Comparison of ENCODE assay signal across 8 cellular contexts in genomic region chr17:1830288-1830687, GRCh38. TPM values are rescaled to one million over a fixed set of nuclear protein-coding genes. Genes with fewer than 3 reads are reported as not detected.
DNase-seq lines count a peak whose midpoint lies in the region; ATAC-seq and TF ChIP-seq lines count a peak whose summit lies in the region.

No MANE protein-coding gene starts in this region.

- H2BK120ac ChIP-seq in H9 (ENCODE audit: low read depth, low read length, poor library complexity, severe bottlenecking) = no peak overlapping the region

- H3K9ac ChIP-seq in H9 (ENCODE audit: extremely low read depth, insufficient read length, low read length) = peak overlapping the region; percentile 58
- peak overlapping the region; percentile 94 for H3K9ac ChIP-seq in SK-N-MC (ENCODE audit: insufficient read length)

- no peak overlapping the region for H2BK20ac ChIP-seq in H9 (ENCODE audit: low read depth, low read length, poor library complexity, severe bottlenecking)

- H3T11ph ChIP-seq in H9 (ENCODE audit: low read length) = no peak overlapping the region

- no peak overlapping the region for H2AK5ac ChIP-seq in H9 (ENCODE audit: insufficient read length, low read length)

- WGBS in H9 (ENCODE audit: extremely low coverage, insufficient read length, low lambda C conversion rate) = no CpG with 5 or more reads among the region's 11 CpGs

- peak overlapping the region; percentile 76 for H3K4me2 ChIP-seq in H9 (ENCODE audit: insufficient read depth, insufficient read length, low read length)

- peaks cover 7% of the 10 kb centered on the region for H3K23me2 ChIP-seq in H9 (ENCODE audit: insufficient read length, low read depth, low read length, poor library complexity, severe bottlenecking)

- H3K4me1 ChIP-seq in BE2C (no peaks in the 10 kb centered on the region), H9 (ENCODE audit: insufficient read depth, low read length) (no peaks in the 10 kb centered on the region; the same call in 1 of the 2 replicates)
- H3K4me1 ChIP-seq in effector memory CD4-positive, alpha-beta T cell (ENCODE audit: control insufficient read depth, insufficient read depth, low read length, poor library complexity, severe bottlenecking) = peaks cover 21% of the 10 kb centered on the region
- peaks cover 17 to 28% of the 10 kb centered on the region in 2 donors for H3K4me1 ChIP-seq in naive thymus-derived CD4-positive, alpha-beta T cell (ENCODE audit: control insufficient read depth in 2 of 2, insufficient read depth in 2 of 2, low read length in 2 of 2)

- intact Hi-C loops in naive thymus-derived CD4-positive, alpha-beta T cell (cut with micrococcal nuclease) = loop anchor here (1.0 to 5.0 kb wide), 5 partner anchors 40 to 202 kb away; partner anchors contain the start of gene DPH1 (in 1 of the 2)

- H3K27ac ChIP-seq in H9 (ENCODE audit: insufficient read length, low read depth, low read length) = no peak overlapping the region
- H3K27ac ChIP-seq in SK-N-MC = no peak overlapping the region
- peak overlapping the region; percentile 74 for H3K27ac ChIP-seq in effector memory CD4-positive, alpha-beta T cell (ENCODE audit: insufficient read depth, low read length, poor library complexity, severe bottlenecking)
- H3K27ac ChIP-seq in naive thymus-derived CD4-positive, alpha-beta T cell (ENCODE audit: low read depth, low read length) = peak overlapping the region; percentile 86

- H2BK12ac ChIP-seq in H9 (ENCODE audit: insufficient read length, low read depth, low read length) = no peak overlapping the region

- no peaks in the 10 kb centered on the region for H3K36me3 ChIP-seq in BE2C
- peaks cover 28% of the 10 kb centered on the region for H3K36me3 ChIP-seq in SK-N-MC (ENCODE audit: insufficient read depth, low read length)
- H3K36me3 ChIP-seq in effector memory CD4-positive, alpha-beta T cell (ENCODE audit: control insufficient read depth, insufficient read depth, low read length) = peaks cover 10% of the 10 kb centered on the region
- H3K36me3 ChIP-seq in naive thymus-derived CD4-positive, alpha-beta T cell (ENCODE audit: control insufficient read depth in 2 of 3, insufficient read depth in 3 of 3, low read length in 3 of 3) = peaks cover 0 to 13% (median 2%) of the 10 kb centered on the region in 3 experiments

- no peaks in the 10 kb centered on the region for H3K9me3 ChIP-seq in BE2C
- no peaks in the 10 kb centered on the region for H3K9me3 ChIP-seq in H9 (ENCODE audit: control insufficient read depth, low read depth, low read length)
- H3K9me3 ChIP-seq in SK-N-MC (ENCODE audit: low read depth, low read length) = no peaks in the 10 kb centered on the region
- no peaks in the 10 kb centered on the region for H3K9me3 ChIP-seq in effector memory CD4-positive, alpha-beta T cell (ENCODE audit: control insufficient read depth, low read length)
- no peaks in the 10 kb centered on the region for H3K9me3 ChIP-seq in naive thymus-derived CD4-positive, alpha-beta T cell (ENCODE audit: control insufficient read depth in 2 of 3, low read length in 3 of 3)

- H3K4me3 ChIP-seq in BE2C (ENCODE audit: low read depth, low read length) (peak overlapping the region; percentile 80), SK-N-MC (peak overlapping the region; percentile 99)
- H3K4me3 ChIP-seq in effector memory CD4-positive, alpha-beta T cell (ENCODE audit: insufficient read depth, low read depth, low read length, poor library complexity, severe bottlenecking) = peak overlapping the region; percentile 100
- peak overlapping the region; percentile 82 for H3K4me3 ChIP-seq in naive thymus-derived CD4-positive, alpha-beta T cell (ENCODE audit: low read length)

- no peak overlapping the region for H3K4ac ChIP-seq in H9 (ENCODE audit: low read depth, low read length)

- no peaks in the 10 kb centered on the region for H3K27me3 Mint-ChIP-seq in H9 (ENCODE audit: low read depth)
- H3K27me3 Mint-ChIP-seq in naive thymus-derived CD4-positive, alpha-beta T cell = no peaks in the 10 kb centered on the region

- CTCF ChIA-PET in naive thymus-derived CD4-positive, alpha-beta T cell (lab: Charles Lee) = interaction anchor here (1.5 kb wide), 1 partner anchor 109 kb away, joined by 7 read pairs; no protein-coding TSS in a partner anchor

- no peak overlapping the region for H2AFZ ChIP-seq in H9 (ENCODE audit: low read length)

- peak; percentile 3 for ATAC-seq in naive thymus-derived CD4-positive, alpha-beta T cell
- no peak for ATAC-seq in GM18502 (IDR thresholded peaks at IDR 0.05; ENCODE audit: poor library complexity, unreplicated experiment)

- H3K27ac Mint-ChIP-seq in H9 = peak overlapping the region; percentile 20 to 74 (median 55); a peak in 5 of 7 replicates
- peak overlapping the region; percentile 89 to 99 (median 95) for H3K27ac Mint-ChIP-seq in naive thymus-derived CD4-positive, alpha-beta T cell

- H3K9me3 Mint-ChIP-seq in H9 = no peaks in the 10 kb centered on the region; a peak in 1 of 5 replicates
- peaks cover 0 to 2% (median 0%) of the 10 kb centered on the region in 11 donors for H3K9me3 Mint-ChIP-seq in naive thymus-derived CD4-positive, alpha-beta T cell

- H4K91ac ChIP-seq in H9 (ENCODE audit: insufficient read length, low read depth, low read length) = no peak overlapping the region

- H4K20me1 ChIP-seq in H9 (ENCODE audit: control insufficient read depth, insufficient read depth, insufficient read length) = no peaks in the 10 kb centered on the region

- H3K56ac ChIP-seq in H9 (ENCODE audit: insufficient read length, low read depth, low read length) = no peak overlapping the region

- peaks cover 3% of the 10 kb centered on the region for H3K79me1 ChIP-seq in H9 (ENCODE audit: insufficient read depth, low read depth, low read length, poor library complexity, severe bottlenecking)

- H3K4me1 Mint-ChIP-seq in H9 = peaks cover 14 to 18% of the 10 kb centered on the region in 2 experiments
- peaks cover 36 to 79% (median 63%) of the 10 kb centered on the region in 7 donors for H3K4me1 Mint-ChIP-seq in naive thymus-derived CD4-positive, alpha-beta T cell

- H3K4me3 Mint-ChIP-seq in H9 = peak overlapping the region; percentile 87 to 92
- H3K4me3 Mint-ChIP-seq in naive thymus-derived CD4-positive, alpha-beta T cell = peak overlapping the region; percentile 89 to 100 (median 98)

- H2BK15ac ChIP-seq in H9 (ENCODE audit: low read depth, low read length) = no peak overlapping the region

- peaks cover 8% of the 10 kb centered on the region; the same call in 1 of the 2 replicates for H3K79me2 ChIP-seq in H9 (ENCODE audit: insufficient read depth, low read length)

- DNase-seq in BE2C (no peak), H9 (peak; percentile 45), SK-N-MC (ENCODE audit: low read depth, low spot score) (no peak), HK-2 (ENCODE audit: unreplicated experiment) (no peak), NCI-H2196 (lab: John Stamatoyannopoulos, UW; ENCODE audit: unreplicated experiment) (no peak)
- DNase-seq in effector memory CD4-positive, alpha-beta T cell = no peak
- DNase-seq in naive thymus-derived CD4-positive, alpha-beta T cell = peak in 6 of 9 donors; percentile 25 to 35 (median 29)

- no peak overlapping the region for H4K8ac ChIP-seq in H9 (replicated peaks; ENCODE audit: insufficient read length, low read depth, low read length)

- H3K27me3 ChIP-seq in BE2C = no peaks in the 10 kb centered on the region
- no peaks in the 10 kb centered on the region for H3K27me3 ChIP-seq in H9 (ENCODE audit: insufficient read depth, low read length)
- H3K27me3 ChIP-seq in effector memory CD4-positive, alpha-beta T cell (replicated peaks; ENCODE audit: control insufficient read depth, insufficient read depth, low read length, poor library complexity, severe bottlenecking) = no peaks in the 10 kb centered on the region
- H3K27me3 ChIP-seq in naive thymus-derived CD4-positive, alpha-beta T cell (ENCODE audit: control insufficient read depth in 2 of 2, insufficient read depth in 2 of 2, low read length in 2 of 2) = no peaks in the 10 kb centered on the region

- H4K5ac ChIP-seq in H9 (ENCODE audit: insufficient read length, low read depth, low read length) = no peak overlapping the region

- no peak overlapping the region for H3K14ac ChIP-seq in H9 (ENCODE audit: insufficient read depth, low read length)

- POLR2A ChIA-PET in naive thymus-derived CD4-positive, alpha-beta T cell (lab: Charles Lee) = interaction anchor here (0.9 to 2.2 kb wide), 6 partner anchors 59 to 181 kb away, joined by 3 to 8 read pairs (median 4); partner anchors contain the start of genes PRPF8 and RILP

- H3K23ac ChIP-seq in H9 (ENCODE audit: insufficient read length, low read depth, low read length) = no peak overlapping the region

- H3K36me3 Mint-ChIP-seq in H9 (ENCODE audit: insufficient read depth in 1 of 3, low read depth in 3 of 3) = peaks cover 11 to 39% (median 37%) of the 10 kb centered on the region in 3 experiments
- peaks cover 3 to 29% (median 14%) of the 10 kb centered on the region in 5 donors for H3K36me3 Mint-ChIP-seq in naive thymus-derived CD4-positive, alpha-beta T cell

- no peak overlapping the region for H2BK5ac ChIP-seq in H9 (ENCODE audit: insufficient read length, low read length)

- TF ChIP-seq CTCF in BE2C (IDR thresholded peaks at IDR 0.05; ENCODE audit: low read depth, low read length) (no peak), H9 (conservative IDR thresholded peaks at IDR 0.05) (no peak)

- H3K18ac ChIP-seq in H9 (ENCODE audit: insufficient read length, low read depth, low read length) = no peak overlapping the region

RNA-seq across cellular contexts. Expression of gene RPA1, which starts 0.5 kb away (rescaled TPM):
- polyA plus RNA-seq in BE2C (2012; ENCODE audit: insufficient read depth, insufficient read length, low read depth) = 67.9 TPM
- 215 and 220 TPM in 2 replicates for total RNA-seq in H9 (2021)
- 100 to 1,000 TPM in 3 of 5 experiments, 10 to 100 TPM in 2; 57.8 to 264 (median 110) TPM for total RNA-seq in naive thymus-derived CD4-positive, alpha-beta T cell
- 10 to 100 TPM; 80.0 to 85.2 TPM for polyA plus RNA-seq in naive thymus-derived CD4-positive, alpha-beta T cell

RNA-seq across cellular contexts. Expression of gene SMYD4, which starts 0.6 kb away (rescaled TPM):
- polyA plus RNA-seq in BE2C (2012; ENCODE audit: insufficient read depth, insufficient read length, low read depth) = 4.3 TPM
- 28.8 and 29.0 TPM in 2 replicates for total RNA-seq in H9 (2021)
- 10 to 100 TPM; 19.8 to 38.4 (median 32.5) TPM for total RNA-seq in naive thymus-derived CD4-positive, alpha-beta T cell
- 10 to 100 TPM in 1 of 2 donors, 1 to 10 TPM in 1; 9.7 to 18.0 TPM for polyA plus RNA-seq in naive thymus-derived CD4-positive, alpha-beta T cell

Comparison
In these comparisons a context has a peak if more than half of its experiments do, and no peak if none do; other contexts are left out.
1. DNase-seq: peak in H9 (single experiment) and naive thymus-derived CD4-positive, alpha-beta T cell (6 of 9); none in BE2C (single experiment), SK-N-MC (single experiment), effector memory CD4-positive, alpha-beta T cell (0 of 3), HK-2 (single experiment) and NCI-H2196 (single experiment).
2. H3K27ac ChIP-seq: peak in effector memory CD4-positive, alpha-beta T cell (single experiment) and naive thymus-derived CD4-positive, alpha-beta T cell (single experiment); none in H9 (single experiment) and SK-N-MC (single experiment).
3. Peak in every context shown above with its lines, with median percentiles within 50 percentile points of each other: H3K4me3 ChIP-seq.